8 cellular contexts compared by ENCODE assay signal in genomic region chr17:50372222-50372621, GRCh38. TPM values are rescaled to one million over a fixed set of nuclear protein-coding genes. Genes with fewer than 3 reads are reported as not detected.
DNase-seq lines count a peak whose midpoint lies in the region; TF ChIP-seq lines count a peak whose summit lies in the region.

No MANE protein-coding gene starts in this region.

- H3K18ac ChIP-seq in H9 (ENCODE audit: insufficient read length, low read depth, low read length), result no peak overlapping the region

- peaks cover 21 to 58% (median 57%) of the 10 kb centered on the region in 3 experiments for H3K36me3 Mint-ChIP-seq in H9 (ENCODE audit: insufficient read depth in 1 of 3, low read depth in 3 of 3)
- H3K36me3 Mint-ChIP-seq in activated CD4-positive, alpha-beta memory T cell treated with anti-CD3 and anti-CD28 coated beads, Interleukin-2, amount 10 ng/mL, durations not matched to agents 7 days and 5 days (ENCODE audit: low read depth), result peaks cover 67% of the 10 kb centered on the region

- no peak overlapping the region for H2BK15ac ChIP-seq in H9 (ENCODE audit: low read depth, low read length)

- H2BK5ac ChIP-seq in H9 (ENCODE audit: insufficient read length, low read length), result no peak overlapping the region

- no peaks in the 10 kb centered on the region for H3K23me2 ChIP-seq in H9 (ENCODE audit: insufficient read length, low read depth, low read length, poor library complexity, severe bottlenecking)

- H3K27me3 ChIP-seq in H9 (ENCODE audit: insufficient read depth, low read length), result no peaks in the 10 kb centered on the region
- no peaks in the 10 kb centered on the region for H3K27me3 ChIP-seq in right atrium auricular region
- no peaks in the 10 kb centered on the region for H3K27me3 ChIP-seq in skeletal muscle tissue (ENCODE audit: control insufficient read depth in 3 of 3, insufficient read depth in 3 of 3, low read length in 3 of 3)

- no peaks in the 10 kb centered on the region for H3K9me3 Mint-ChIP-seq in H9
- no peaks in the 10 kb centered on the region for H3K9me3 Mint-ChIP-seq in activated CD4-positive, alpha-beta memory T cell treated with anti-CD3 and anti-CD28 coated beads, Interleukin-2, amount 10 ng/mL, durations not matched to agents 7 days and 5 days

- no peak overlapping the region for H2BK12ac ChIP-seq in H9 (ENCODE audit: insufficient read length, low read depth, low read length)

- H3K4me3 ChIP-seq in right atrium auricular region (peak overlapping the region; percentile 65 to 89), skeletal muscle tissue (ENCODE audit: low read length in 3 of 3) (peak overlapping the region; percentile 99 to 100 (median 100))

- peak overlapping the region in 2 of 3 experiments; percentile 99 to 100; a peak in 4 of 7 replicates for H3K27ac Mint-ChIP-seq in H9
- peak overlapping the region; percentile 97 for H3K27ac Mint-ChIP-seq in activated CD4-positive, alpha-beta memory T cell treated with anti-CD3 and anti-CD28 coated beads, Interleukin-2, amount 10 ng/mL, durations not matched to agents 7 days and 5 days

- no peaks in the 10 kb centered on the region for H3K9me3 ChIP-seq in H9 (ENCODE audit: control insufficient read depth, low read depth, low read length)
- H3K9me3 ChIP-seq in right atrium auricular region, result no peaks in the 10 kb centered on the region
- no peaks in the 10 kb centered on the region for H3K9me3 ChIP-seq in skeletal muscle tissue (ENCODE audit: control insufficient read depth in 3 of 3, low read length in 3 of 3)

- H3K36me3 ChIP-seq in right atrium auricular region, result peaks cover 33% of the 10 kb centered on the region
- peaks cover 27 to 36% (median 36%) of the 10 kb centered on the region in 3 donors for H3K36me3 ChIP-seq in skeletal muscle tissue (ENCODE audit: control insufficient read depth in 3 of 3, insufficient read depth in 3 of 3, low read length in 3 of 3)

- H3K4me1 Mint-ChIP-seq in H9, result peaks cover 14 to 15% of the 10 kb centered on the region in 2 experiments
- peaks cover 36% of the 10 kb centered on the region for H3K4me1 Mint-ChIP-seq in activated CD4-positive, alpha-beta memory T cell treated with anti-CD3 and anti-CD28 coated beads, Interleukin-2, amount 10 ng/mL, durations not matched to agents 7 days and 5 days

- peak overlapping the region; percentile 85 for H3K9ac ChIP-seq in H9 (ENCODE audit: extremely low read depth, insufficient read length, low read length)
- peak overlapping the region; percentile 95 to 97 (median 96) for H3K9ac ChIP-seq in skeletal muscle tissue (ENCODE audit: low read depth in 1 of 3, low read length in 3 of 3)

- no peak overlapping the region for H2BK20ac ChIP-seq in H9 (ENCODE audit: low read depth, low read length, poor library complexity, severe bottlenecking)

- no peak overlapping the region for H3K14ac ChIP-seq in H9 (ENCODE audit: insufficient read depth, low read length)

- peaks cover 8% of the 10 kb centered on the region for H3K79me1 ChIP-seq in H9 (ENCODE audit: insufficient read depth, low read depth, low read length, poor library complexity, severe bottlenecking)

- no peak overlapping the region for H3K27ac ChIP-seq in H9 (ENCODE audit: insufficient read length, low read depth, low read length)
- peak overlapping the region; percentile 90 to 91 for H3K27ac ChIP-seq in right atrium auricular region
- H3K27ac ChIP-seq in skeletal muscle tissue (ENCODE audit: low read depth, low read length), result peak overlapping the region; percentile 96

- H3K79me2 ChIP-seq in H9 (ENCODE audit: insufficient read depth, low read length), result peaks cover 3% of the 10 kb centered on the region; the same call in 1 of the 2 replicates

- TF ChIP-seq CTCF in H9 (conservative IDR thresholded peaks at IDR 0.05), result no peak
- TF ChIP-seq CTCF in right atrium auricular region (IDR thresholded peaks at IDR 0.05), result no peak

- no peak overlapping the region for H2BK120ac ChIP-seq in H9 (ENCODE audit: low read depth, low read length, poor library complexity, severe bottlenecking)

- peaks cover 3% of the 10 kb centered on the region for H4K20me1 ChIP-seq in H9 (ENCODE audit: control insufficient read depth, insufficient read depth, insufficient read length)

- H2AFZ ChIP-seq in H9 (ENCODE audit: low read length), result no peak overlapping the region

- H3T11ph ChIP-seq in H9 (ENCODE audit: low read length), result no peak overlapping the region

- no CpG with 5 or more reads among the region's 10 CpGs for WGBS in H9 (ENCODE audit: extremely low coverage, insufficient read length, low lambda C conversion rate)

- POLR2A ChIA-PET in activated CD4-positive, alpha-beta memory T cell treated with anti-CD3 and anti-CD28 coated beads, Interleukin-2, amount 10 ng/mL, durations not matched to agents 7 days and 5 days (lab: Charles Lee), result interaction anchor here (0.8 to 9.4 kb wide), 14 partner anchors 11 to 336 kb away, joined by 3 to 142 read pairs (median 8); partner anchors contain the start of genes ACSF2, ANKRD40, LRRC59 and XYLT2

- no peak overlapping the region for H3K23ac ChIP-seq in H9 (ENCODE audit: insufficient read length, low read depth, low read length)

- no peak overlapping the region for H4K8ac ChIP-seq in H9 (replicated peaks; ENCODE audit: insufficient read length, low read depth, low read length)

- no peak overlapping the region for H4K5ac ChIP-seq in H9 (ENCODE audit: insufficient read length, low read depth, low read length)

- no peaks in the 10 kb centered on the region for H3K27me3 Mint-ChIP-seq in H9 (ENCODE audit: low read depth)
- no peaks in the 10 kb centered on the region for H3K27me3 Mint-ChIP-seq in activated CD4-positive, alpha-beta memory T cell treated with anti-CD3 and anti-CD28 coated beads, Interleukin-2, amount 10 ng/mL, durations not matched to agents 7 days and 5 days

- H4K91ac ChIP-seq in H9 (ENCODE audit: insufficient read length, low read depth, low read length), result no peak overlapping the region

- CTCF ChIA-PET in activated CD4-positive, alpha-beta memory T cell treated with anti-CD3 and anti-CD28 coated beads, Interleukin-2, amount 10 ng/mL, durations not matched to agents 7 days and 5 days (lab: Charles Lee), result interaction anchor here (0.8 to 4.4 kb wide), 7 partner anchors 10 to 278 kb away, joined by 3 to 40 read pairs (median 4); partner anchors contain the start of gene LRRC59

- H3K56ac ChIP-seq in H9 (ENCODE audit: insufficient read length, low read depth, low read length), result no peak overlapping the region

- DNase-seq in H9, result no peak
- no peak for DNase-seq in activated CD4-positive, alpha-beta memory T cell treated with anti-CD3 and anti-CD28 coated beads, Interleukin-2, amount 10 ng/mL, durations not matched to agents 7 days and 5 days
- DNase-seq in right atrium auricular region (ENCODE audit: low spot score), result no peak
- DNase-seq in NOMO-1 (lab: John Stamatoyannopoulos, UW; ENCODE audit: unreplicated experiment in 2 of 2), result no peak
- no peak for DNase-seq in activated CD4-positive, alpha-beta T cell treated with anti-CD3 and anti-CD28 coated beads, Interleukin-2, amount 50 U/mL, for 48 hours
- no peak for DNase-seq in germinal center (ENCODE audit: low spot score)
- no peak for DNase-seq in OCI-M1 (lab: John Stamatoyannopoulos, UW)

- H3K4ac ChIP-seq in H9 (ENCODE audit: low read depth, low read length), result no peak overlapping the region

- no peak overlapping the region for H2AK5ac ChIP-seq in H9 (ENCODE audit: insufficient read length, low read length)

- H3K4me3 Mint-ChIP-seq in H9, result peak overlapping the region; percentile 98 to 99
- H3K4me3 Mint-ChIP-seq in activated CD4-positive, alpha-beta memory T cell treated with anti-CD3 and anti-CD28 coated beads, Interleukin-2, amount 10 ng/mL, durations not matched to agents 7 days and 5 days, result peak overlapping the region; percentile 97

- H3K4me2 ChIP-seq in H9 (ENCODE audit: insufficient read depth, insufficient read length, low read length), result peak overlapping the region; percentile 57

- H3K4me1 ChIP-seq in H9 (ENCODE audit: insufficient read depth, low read length), result peaks cover 2% of the 10 kb centered on the region; the same call in 1 of the 2 replicates
- peaks cover 0 to 22% of the 10 kb centered on the region in 2 donors for H3K4me1 ChIP-seq in right atrium auricular region
- peaks cover 13 to 32% (median 19%) of the 10 kb centered on the region in 3 donors for H3K4me1 ChIP-seq in skeletal muscle tissue (ENCODE audit: control insufficient read depth in 3 of 3, insufficient read depth in 3 of 3, low read length in 3 of 3)

RNA-seq across cellular contexts. Expression of gene MRPL27, which starts 0.8 kb away (rescaled TPM):
- 85.9 and 91.8 TPM in 2 replicates for total RNA-seq in H9 (2021)
- 10 to 100 TPM; 56.5 to 57.5 TPM for total RNA-seq in activated CD4-positive, alpha-beta memory T cell treated with anti-CD3 and anti-CD28 coated beads, Interleukin-2, amount 10 ng/mL, durations not matched to agents 7 days and 5 days
- 10 to 100 TPM; 87.1 to 91.0 TPM for total RNA-seq in right atrium auricular region
- total RNA-seq in skeletal muscle tissue, result 65.2 TPM

RNA-seq across cellular contexts. Expression of gene EME1, which starts 0.8 kb away (rescaled TPM):
- 15.1 and 16.5 TPM in 2 replicates for total RNA-seq in H9 (2021)
- 10 to 100 TPM; 25.1 to 26.1 TPM for total RNA-seq in activated CD4-positive, alpha-beta memory T cell treated with anti-CD3 and anti-CD28 coated beads, Interleukin-2, amount 10 ng/mL, durations not matched to agents 7 days and 5 days
- total RNA-seq in right atrium auricular region, result under 1 TPM in 1 of 2 donors, not detected in 1; 0.33 TPM
- total RNA-seq in skeletal muscle tissue, result 2.1 TPM

RNA-seq across cellular contexts. Expression of gene LRRC59, which starts 25.1 kb away (rescaled TPM):
- 105 and 106 TPM in 2 replicates for total RNA-seq in H9 (2021)
- total RNA-seq in activated CD4-positive, alpha-beta memory T cell treated with anti-CD3 and anti-CD28 coated beads, Interleukin-2, amount 10 ng/mL, durations not matched to agents 7 days and 5 days, result 10 to 100 TPM; 67.1 to 68.9 TPM
- total RNA-seq in right atrium auricular region, result 10 to 100 TPM; 31.7 to 50.6 TPM
- total RNA-seq in skeletal muscle tissue, result 43.3 TPM

RNA-seq across cellular contexts. Expression of gene XYLT2, which starts 26.3 kb away (rescaled TPM):
- total RNA-seq in H9 (2021) (24.0 and 26.4 TPM in 2 replicates), right atrium auricular region (10 to 100 TPM; 17.1 to 20.6 TPM), skeletal muscle tissue (24.0 TPM)
- 10 to 100 TPM; 26.7 to 29.7 TPM for total RNA-seq in activated CD4-positive, alpha-beta memory T cell treated with anti-CD3 and anti-CD28 coated beads, Interleukin-2, amount 10 ng/mL, durations not matched to agents 7 days and 5 days

RNA-seq across cellular contexts. Expression of gene ACSF2, which starts 53.8 kb away (rescaled TPM):
- 12.2 TPM in 2 replicates for total RNA-seq in H9 (2021)
- 10 to 100 TPM; 28.7 to 30.7 TPM for total RNA-seq in activated CD4-positive, alpha-beta memory T cell treated with anti-CD3 and anti-CD28 coated beads, Interleukin-2, amount 10 ng/mL, durations not matched to agents 7 days and 5 days
- total RNA-seq in right atrium auricular region, result 10 to 100 TPM; 22.2 to 42.6 TPM
- total RNA-seq in skeletal muscle tissue, result 51.1 TPM
